19 cellular contexts compared by ENCODE assay signal in the genomic region with DNA sequence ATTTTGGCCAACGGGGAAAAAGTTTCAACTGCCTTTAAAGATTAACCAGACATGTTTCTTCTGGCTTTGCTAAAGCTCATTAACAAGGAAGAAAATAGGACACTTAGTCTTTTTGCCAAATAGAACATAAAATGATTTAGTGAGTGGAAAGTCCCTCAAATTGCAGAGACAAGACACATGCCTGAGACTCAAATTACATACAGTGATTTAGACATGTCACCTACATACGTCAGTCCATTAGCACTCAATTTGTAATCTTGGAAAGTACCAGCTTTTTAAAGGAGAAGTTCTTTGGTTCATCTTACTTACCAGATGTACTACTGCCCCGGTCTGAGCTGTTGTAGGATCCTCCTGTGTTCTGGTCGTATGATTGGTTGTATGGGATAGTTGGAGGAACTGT.
DNase-seq lines count a peak whose midpoint lies in the region; ATAC-seq, FAIRE-seq and TF ChIP-seq lines count a peak whose summit lies in the region.
"Had no signal": no experiment of that assay in that cellular context is flagged by ENCODE, and none has a peak within 500 bp of the region (broad histone marks: within the 10 kb centered on the region; RNA-seq: fewer than 3 reads in every experiment).

No MANE protein-coding gene starts in this region.

- H2AFZ ChIP-seq in keratinocyte (ENCODE audit: control insufficient read depth, low read length) = peak overlapping the region; percentile 5

- DNase-seq in HFF-Myc (ENCODE audit: extremely low read depth, low read depth) (peak; percentile 14), bronchial epithelial cell (ENCODE audit: low read depth) (peak; percentile 74), keratinocyte (ENCODE audit: low read depth, low spot score) (no peak), endothelial cell (ENCODE audit: low spot score) (no peak), EL (no peak)
- no peak for DNase-seq in effector CD4-positive, alpha-beta T cell
- DNase-seq: activated naive CD8-positive, alpha-beta T cell treated with anti-CD3 and anti-CD28 coated beads, Interleukin-2, amount 10 ng/mL, durations not matched to agents 7 days and 5 days; activated T-cell treated with anti-CD3 and anti-CD28 coated beads for 4 hours; DMS 273 treated with DMSO at 0.1 percent for 48 hours; heart right ventricle; left cardiac atrium; NCI-H1092; NCI-H82; Peyer's patch had no signal

- no peak overlapping the region for H3K4me3 Mint-ChIP-seq in endothelial cell (ENCODE audit: unreplicated experiment)
- H3K4me3 Mint-ChIP-seq: activated naive CD8-positive, alpha-beta T cell treated with anti-CD3 and anti-CD28 coated beads, Interleukin-2, amount 10 ng/mL, durations not matched to agents 7 days and 5 days; central memory CD8-positive, alpha-beta T cell; IgD-negative memory B cell had no signal

- dilution Hi-C loops in keratinocyte (cut with MboI; ENCODE audit: extremely low pct_ligation_motif_present, low sequenced_read_pairs) = no loop called here

- H3K4me1 ChIP-seq in keratinocyte (ENCODE audit: control insufficient read depth, extremely low read depth, insufficient read depth, low read length) = no peaks in the 10 kb centered on the region
- H3K4me1 ChIP-seq: BLaER1 treated with 17β-estradiol and CSF1 and Interleukin-3, amounts not matched to agents 10 nM and 100 nM; heart right ventricle; Peyer's patch had no signal

- H3K27me3 ChIP-seq in bronchial epithelial cell (ENCODE audit: control insufficient read depth, insufficient read depth, low read length) = no peaks in the 10 kb centered on the region
- no peaks in the 10 kb centered on the region for H3K27me3 ChIP-seq in keratinocyte (ENCODE audit: control insufficient read depth, extremely low read depth, insufficient read depth, low read length)
- H3K27me3 ChIP-seq: BLaER1 treated with 17β-estradiol and CSF1 and Interleukin-3, amounts not matched to agents 10 nM and 100 nM; heart right ventricle; Peyer's patch had no signal

- no peaks in the 10 kb centered on the region for H3K9me3 Mint-ChIP-seq in endothelial cell (ENCODE audit: unreplicated experiment)
- H3K9me3 Mint-ChIP-seq: activated naive CD8-positive, alpha-beta T cell treated with anti-CD3 and anti-CD28 coated beads, Interleukin-2, amount 10 ng/mL, durations not matched to agents 7 days and 5 days had no signal

- no peaks in the 10 kb centered on the region for H3K9me3 ChIP-seq in keratinocyte (ENCODE audit: control insufficient read depth, low read depth, low read length)
- H3K9me3 ChIP-seq: BLaER1 treated with 17β-estradiol and CSF1 and Interleukin-3, amounts not matched to agents 10 nM and 100 nM; heart right ventricle; Peyer's patch had no signal

- no peak for ATAC-seq in GM21825 (IDR thresholded peaks at IDR 0.05; ENCODE audit: unreplicated experiment)

- no peaks in the 10 kb centered on the region for H3K79me2 ChIP-seq in keratinocyte (ENCODE audit: control insufficient read depth, insufficient read depth, low read length)

- no peaks in the 10 kb centered on the region for H3K4me1 Mint-ChIP-seq in endothelial cell (ENCODE audit: unreplicated experiment)
- H3K4me1 Mint-ChIP-seq: activated naive CD8-positive, alpha-beta T cell treated with anti-CD3 and anti-CD28 coated beads, Interleukin-2, amount 10 ng/mL, durations not matched to agents 7 days and 5 days; central memory CD8-positive, alpha-beta T cell had no signal

- H3K27ac ChIP-seq in keratinocyte (ENCODE audit: control insufficient read depth, insufficient read depth, low read length) = peak overlapping the region; percentile 26
- H3K27ac ChIP-seq: BLaER1 treated with 17β-estradiol and CSF1 and Interleukin-3, amounts not matched to agents 10 nM and 100 nM; Peyer's patch had no signal

- H3K27me3 Mint-ChIP-seq in endothelial cell (ENCODE audit: unreplicated experiment) = no peaks in the 10 kb centered on the region
- H3K27me3 Mint-ChIP-seq: activated naive CD8-positive, alpha-beta T cell treated with anti-CD3 and anti-CD28 coated beads, Interleukin-2, amount 10 ng/mL, durations not matched to agents 7 days and 5 days; central memory CD8-positive, alpha-beta T cell; IgD-negative memory B cell had no signal

- H3K4me3 ChIP-seq in HFF-Myc (replicated peaks; ENCODE audit: low read depth, low read length) (no peak overlapping the region), bronchial epithelial cell (ENCODE audit: low read depth, low read length) (no peak overlapping the region), keratinocyte (ENCODE audit: control insufficient read depth in 2 of 3, extremely low read depth in 1 of 3, insufficient read depth in 2 of 3, low read depth in 1 of 3, low read length in 3 of 3) (no peak overlapping the region)
- H3K4me3 ChIP-seq: BLaER1 treated with 17β-estradiol and CSF1 and Interleukin-3, amounts not matched to agents 10 nM and 100 nM; heart right ventricle; Peyer's patch had no signal

- H3K27ac Mint-ChIP-seq in endothelial cell (ENCODE audit: unreplicated experiment) = no peak overlapping the region
- H3K27ac Mint-ChIP-seq: activated naive CD8-positive, alpha-beta T cell treated with anti-CD3 and anti-CD28 coated beads, Interleukin-2, amount 10 ng/mL, durations not matched to agents 7 days and 5 days; IgD-negative memory B cell had no signal

- FAIRE-seq in bronchial epithelial cell (lab: Jason Lieb, UNC) = no peak
- FAIRE-seq in keratinocyte (lab: Jason Lieb, UNC) = peak; percentile 32
- FAIRE-seq: TTC549 had no signal

- TF ChIP-seq CTCF in HFF-Myc (IDR thresholded peaks at IDR 0.05; ENCODE audit: low read depth, low read length, missing control alignments) (no peak), bronchial epithelial cell (IDR thresholded peaks at IDR 0.05; ENCODE audit: insufficient read depth, low read length, severe bottlenecking) (no peak), keratinocyte (optimal IDR thresholded peaks at IDR 0.05 in 1 of 3, IDR thresholded peaks at IDR 0.05 in 1 of 3, conservative IDR thresholded peaks at IDR 0.05 in 1 of 3; ENCODE audit: extremely low read depth in 1 of 3, insufficient read depth in 2 of 3, low read length in 3 of 3) (no peak), endothelial cell (IDR thresholded peaks at IDR 0.05; ENCODE audit: unreplicated experiment) (no peak)

- H4K20me1 ChIP-seq in keratinocyte (ENCODE audit: control insufficient read depth, extremely low read depth, insufficient read depth, low read length) = no peaks in the 10 kb centered on the region
- H4K20me1 ChIP-seq: BLaER1 treated with 17β-estradiol and CSF1 and Interleukin-3, amounts not matched to agents 10 nM and 100 nM had no signal

- no peak overlapping the region for H3K4me2 ChIP-seq in keratinocyte (ENCODE audit: control insufficient read depth, extremely low read depth, insufficient read depth, low read depth, low read length)
- H3K4me2 ChIP-seq: BLaER1 treated with 17β-estradiol and CSF1 and Interleukin-3, amounts not matched to agents 10 nM and 100 nM had no signal

- H3K9me1 ChIP-seq in keratinocyte (ENCODE audit: control insufficient read depth, extremely low read depth, insufficient read depth, low read length) = no peaks in the 10 kb centered on the region

- H3K9ac ChIP-seq in keratinocyte (ENCODE audit: control insufficient read depth, extremely low read depth, insufficient read depth, low read length) = no peak overlapping the region
- H3K9ac ChIP-seq: BLaER1 treated with 17β-estradiol and CSF1 and Interleukin-3, amounts not matched to agents 10 nM and 100 nM had no signal

- H3K36me3 ChIP-seq in bronchial epithelial cell (ENCODE audit: control insufficient read depth, insufficient read depth, low read length) = no peaks in the 10 kb centered on the region
- H3K36me3 ChIP-seq in keratinocyte (ENCODE audit: control insufficient read depth in 2 of 2, extremely low read depth in 1 of 2, insufficient read depth in 2 of 2, low read length in 2 of 2) = no peaks in the 10 kb centered on the region
- H3K36me3 ChIP-seq: Peyer's patch had no signal

- peaks cover 9% of the 10 kb centered on the region for H3K36me3 Mint-ChIP-seq in endothelial cell (ENCODE audit: low read depth, unreplicated experiment)
- H3K36me3 Mint-ChIP-seq: activated naive CD8-positive, alpha-beta T cell treated with anti-CD3 and anti-CD28 coated beads, Interleukin-2, amount 10 ng/mL, durations not matched to agents 7 days and 5 days; IgD-negative memory B cell had no signal

Comparison
In these comparisons a context has a peak if more than half of its experiments do, and no peak if none do; other contexts are left out.
1. DNase-seq: peak in HFF-Myc (single experiment) and bronchial epithelial cell (single experiment); none in keratinocyte (single experiment), endothelial cell (single experiment), effector CD4-positive, alpha-beta T cell (single experiment) and EL (single experiment).